In the genomic region with DNA sequence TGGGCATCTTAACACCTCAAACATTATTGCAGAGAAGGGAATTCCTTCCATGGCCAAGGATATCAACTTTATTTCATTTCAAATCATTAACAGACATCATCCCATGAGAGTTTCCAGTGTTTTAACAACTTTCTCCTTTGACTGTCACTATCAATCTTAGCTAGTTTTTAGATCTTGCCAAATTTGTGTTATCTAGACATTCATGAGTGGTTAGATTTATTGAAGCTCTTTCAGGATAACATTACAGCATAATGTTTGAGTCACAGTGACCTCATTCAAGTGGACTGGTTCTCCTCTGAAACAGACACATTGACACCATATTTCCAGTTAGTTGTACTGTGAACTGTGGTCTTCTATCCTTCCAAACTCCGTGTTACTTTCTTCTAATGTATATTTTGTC, we compare ENCODE assay signal across 11 cellular contexts. TPM values are rescaled to one million over a fixed set of nuclear protein-coding genes. Genes with fewer than 3 reads are reported as not detected.
A peak's percentile ranks its signal among the peaks of the same experiment; 100 is the strongest.
DNase-seq lines count a peak whose midpoint lies in the region; ATAC-seq and TF ChIP-seq lines count a peak whose summit lies in the region.
"Had no signal": no experiment of that assay in that cellular context is flagged by ENCODE, and none has a peak within 500 bp of the region (broad histone marks: within the 10 kb centered on the region; RNA-seq: fewer than 3 reads in every experiment).

No MANE protein-coding gene starts in this region.

- TF ChIP-seq CTCF in cardiac fibroblast (IDR thresholded peaks at IDR 0.05; ENCODE audit: low read depth, low read length) (no peak), left lung (IDR thresholded peaks at IDR 0.05) (no peak), vagina (IDR thresholded peaks at IDR 0.05) (no peak)

- peak overlapping the region in 1 of 2 donors; percentile 50 for H3K27ac ChIP-seq in left lung
- peak overlapping the region; percentile 63 for H3K27ac ChIP-seq in vagina
- H3K27ac ChIP-seq: pancreas had no signal

- peak; percentile 44 for ATAC-seq in left lung

- intact Hi-C loops in left lung (cut with DNase I) (no loop called here), vagina (cut with DNase I) (no loop called here)

- peaks cover 0 to 4% of the 10 kb centered on the region in 2 donors for H3K4me1 ChIP-seq in left lung
- H3K4me1 ChIP-seq in vagina, result peaks cover 33% of the 10 kb centered on the region
- H3K4me1 ChIP-seq: pancreas had no signal

- H3K4me3 ChIP-seq in cardiac fibroblast (replicated peaks in 1 of 2; ENCODE audit: low read depth in 2 of 2, low read length in 2 of 2) (no peak overlapping the region), left lung (no peak overlapping the region), vagina (no peak overlapping the region)
- H3K4me3 ChIP-seq: pancreas had no signal

- no peaks in the 10 kb centered on the region for H3K9me3 ChIP-seq in left lung
- no peaks in the 10 kb centered on the region for H3K9me3 ChIP-seq in vagina
- H3K9me3 ChIP-seq: pancreas had no signal

- H3K36me3 ChIP-seq in left lung, result no peaks in the 10 kb centered on the region
- H3K36me3 ChIP-seq in vagina, result no peaks in the 10 kb centered on the region
- H3K36me3 ChIP-seq: pancreas had no signal

- POLR2A ChIA-PET in HEK293T (lab: Yijun Ruan, JAX), result no interaction called here

- H3K27me3 ChIP-seq in left lung (peaks cover 6 to 58% of the 10 kb centered on the region in 2 donors), vagina (no peaks in the 10 kb centered on the region)

- DNase-seq in HEK293T (ENCODE audit: extremely low spot score), result no peak
- DNase-seq in cardiac fibroblast (ENCODE audit: low read depth in 2 of 2), result peak; percentile 57 to 77
- DNase-seq in left lung, result no peak
- DNase-seq in vagina (ENCODE audit: extremely low spot score in 2 of 2), result no peak
- DNase-seq in putamen (ENCODE audit: low spot score), result no peak
- no peak for DNase-seq in activated CD4-positive, alpha-beta T cell treated with anti-CD3 and anti-CD28 coated beads, Interleukin-2, amount 50 U/mL, for 4 hours
- DNase-seq in NCI-H1694 (lab: John Stamatoyannopoulos, UW), result no peak
- DNase-seq: activated CD4-positive, alpha-beta T cell treated with anti-CD3 and anti-CD28 coated beads for 48 hours; activated T-cell treated with anti-CD3 and anti-CD28 coated beads, Interleukin-2, amount 50 U/mL, for 48 hours; CD4-positive, CD25-positive, alpha-beta regulatory T cell; pancreas had no signal

- TF ChIP-seq POLR2A in vagina (IDR thresholded peaks at IDR 0.05), result no peak

- CTCF ChIA-PET in HEK293T (lab: Yijun Ruan, JAX), result no interaction called here

TF ChIP-seq in HEK293T, 16 proteins besides CTCF, POLR2A, EP300 and RAD21:
- TF ChIP-seq PKNOX1 (IDR thresholded peaks at IDR 0.05) (peak; percentile 71), CTBP1 (IDR thresholded peaks at IDR 0.05; ENCODE audit: borderline replicate concordance) (no peak), SP1 (IDR thresholded peaks at IDR 0.05) (no peak), NFRKB (IDR thresholded peaks at IDR 0.05) (no peak)
TF ChIP-seq in HEK293T: peak in this region for 1.

RNA-seq across cellular contexts. Expression of gene TNFAIP8L3, which starts 8.6 kb away (rescaled TPM):
- total RNA-seq in left lung (10 to 100 TPM in 1 of 2 donors, 1 to 10 TPM in 1; 3.7 to 25.0 TPM), vagina (21.9 TPM)
- total RNA-seq: CD4-positive, CD25-positive, alpha-beta regulatory T cell had no signal

Comparison
In these comparisons a context has a peak if more than half of its experiments do, and no peak if none do; other contexts are left out.
1. DNase-seq: peak in cardiac fibroblast (2 of 2); none in HEK293T (single experiment), left lung (0 of 2), vagina (0 of 2), putamen (single experiment), activated CD4-positive, alpha-beta T cell treated with anti-CD3 and anti-CD28 coated beads, Interleukin-2, amount 50 U/mL, for 4 hours (0 of 2) and NCI-H1694 (single experiment).